8 cellular contexts compared by ENCODE assay signal in genomic region chr11:85628771-85629341, GRCh38. TPM values are rescaled to one million over a fixed set of nuclear protein-coding genes. Genes with fewer than 3 reads are reported as not detected.
A peak's percentile ranks its signal among the peaks of the same experiment; 100 is the strongest.
DNase-seq lines count a peak whose midpoint lies in the region; ATAC-seq and TF ChIP-seq lines count a peak whose summit lies in the region.

No MANE protein-coding gene starts in this region.

- peak overlapping the region; percentile 99 for H3K4me3 Mint-ChIP-seq in activated T-cell treated with anti-CD3 and anti-CD28 coated beads, Interleukin-2, amount 50 U/mL, for 4 hours

- no peaks in the 10 kb centered on the region for H3K9me3 ChIP-seq in cardiac muscle cell (ENCODE audit: low read depth)

- peak overlapping the region; percentile 53 for H3K27ac ChIP-seq in cardiac muscle cell

- H3K4me1 Mint-ChIP-seq in activated T-cell treated with anti-CD3 and anti-CD28 coated beads, Interleukin-2, amount 50 U/mL, for 4 hours (ENCODE audit: low read depth), result peaks cover 34% of the 10 kb centered on the region

- H3K27me3 Mint-ChIP-seq in activated T-cell treated with anti-CD3 and anti-CD28 coated beads, Interleukin-2, amount 50 U/mL, for 4 hours (ENCODE audit: low read depth), result no peaks in the 10 kb centered on the region

- peak; percentile 14 for ATAC-seq in HG03342 (IDR thresholded peaks at IDR 0.05; ENCODE audit: unreplicated experiment)
- peak; percentile 5 to 6 for ATAC-seq in activated T-cell treated with anti-CD3 and anti-CD28 coated beads, Interleukin-2, amount 50 U/mL, for 4 hours
- no peak for ATAC-seq in HG03097 (IDR thresholded peaks at IDR 0.05; ENCODE audit: low FRiP score, unreplicated experiment)

- H3K4me1 ChIP-seq in cardiac muscle cell (ENCODE audit: low read depth), result peaks cover 28% of the 10 kb centered on the region

- H3K36me3 ChIP-seq in cardiac muscle cell, result peaks cover under 1% of the 10 kb centered on the region

- H3K4me3 ChIP-seq in cardiac muscle cell, result peak overlapping the region; percentile 65
- H3K4me3 ChIP-seq in skeletal muscle cell (ENCODE audit: low read depth, low read length), result peak overlapping the region; percentile 77

- DNase-seq in stimulated activated naive CD4-positive, alpha-beta T cell treated with Interleukin-2 at 50 U/mL for 16 hours (lab: John Stamatoyannopoulos, UW), result peak; percentile 19
- no peak for DNase-seq in stimulated activated naive CD4-positive, alpha-beta T cell (lab: John Stamatoyannopoulos, UW)
- DNase-seq in activated T-cell treated with anti-CD3 and anti-CD28 coated beads, Interleukin-2, amount 50 U/mL, for 4 hours, result peak; percentile 35
- no peak for DNase-seq in cardiac muscle cell (ENCODE audit: low read depth in 1 of 2, low spot score in 1 of 2)
- no peak for DNase-seq in skeletal muscle cell (ENCODE audit: low read depth)
- DNase-seq in GF-D8 (lab: John Stamatoyannopoulos, UW), result no peak

- H3K36me3 Mint-ChIP-seq in activated T-cell treated with anti-CD3 and anti-CD28 coated beads, Interleukin-2, amount 50 U/mL, for 4 hours (ENCODE audit: insufficient read depth), result peaks cover 15% of the 10 kb centered on the region

- no peaks in the 10 kb centered on the region for H3K27me3 ChIP-seq in cardiac muscle cell

- H3K9me3 Mint-ChIP-seq in activated T-cell treated with anti-CD3 and anti-CD28 coated beads, Interleukin-2, amount 50 U/mL, for 4 hours, result no peaks in the 10 kb centered on the region

- TF ChIP-seq CTCF in cardiac muscle cell (IDR thresholded peaks at IDR 0.05; ENCODE audit: low read depth, low read length), result no peak

RNA-seq across cellular contexts. Expression of gene TMEM126B, which starts 0.5 kb away (rescaled TPM):
- total RNA-seq in activated T-cell treated with anti-CD3 and anti-CD28 coated beads, Interleukin-2, amount 50 U/mL, for 4 hours, result 10 to 100 TPM; 51.8 to 58.8 (median 56.1) TPM
- 39.5 and 68.1 TPM in 2 replicates for total RNA-seq in cardiac muscle cell
- 69.0 and 98.2 TPM in 2 replicates for polyA plus RNA-seq in cardiac muscle cell

RNA-seq across cellular contexts. Expression of gene DLG2, which starts 1.7 kb away (rescaled TPM):
- 1 to 10 TPM in 1 of 3 donors, under 1 TPM in 2; 0.54 to 1.3 (median 0.58) TPM for total RNA-seq in activated T-cell treated with anti-CD3 and anti-CD28 coated beads, Interleukin-2, amount 50 U/mL, for 4 hours
- 6.1 and 15.9 TPM in 2 replicates for total RNA-seq in cardiac muscle cell
- 3.5 and 6.9 TPM in 2 replicates for polyA plus RNA-seq in cardiac muscle cell

RNA-seq across cellular contexts. Expression of gene TMEM126A, which starts 18.9 kb away (rescaled TPM):
- total RNA-seq in activated T-cell treated with anti-CD3 and anti-CD28 coated beads, Interleukin-2, amount 50 U/mL, for 4 hours, result 10 to 100 TPM; 80.7 to 86.5 (median 81.1) TPM
- total RNA-seq in cardiac muscle cell, result 12.9 and 13.1 TPM in 2 replicates
- polyA plus RNA-seq in cardiac muscle cell, result 39.9 and 42.9 TPM in 2 replicates

RNA-seq across cellular contexts. Expression of gene CREBZF, which starts 36.1 kb away (rescaled TPM):
- total RNA-seq in activated T-cell treated with anti-CD3 and anti-CD28 coated beads, Interleukin-2, amount 50 U/mL, for 4 hours, result 10 to 100 TPM; 28.9 to 31.9 (median 31.1) TPM
- 66.7 and 109 TPM in 2 replicates for total RNA-seq in cardiac muscle cell
- polyA plus RNA-seq in cardiac muscle cell, result 61.7 and 74.3 TPM in 2 replicates

RNA-seq across cellular contexts. Expression of gene CCDC89, which starts 57.1 kb away (rescaled TPM):
- not detected for total RNA-seq in activated T-cell treated with anti-CD3 and anti-CD28 coated beads, Interleukin-2, amount 50 U/mL, for 4 hours
- 0.21 and 0.45 TPM in 2 replicates for total RNA-seq in cardiac muscle cell
- polyA plus RNA-seq in cardiac muscle cell, result 1.1 TPM in 1 of 2 replicates, not detected in the other

Comparison
In these comparisons a context has a peak if more than half of its experiments do, and no peak if none do; other contexts are left out.
1. DNase-seq: peak in stimulated activated naive CD4-positive, alpha-beta T cell treated with Interleukin-2 at 50 U/mL for 16 hours (single experiment) and activated T-cell treated with anti-CD3 and anti-CD28 coated beads, Interleukin-2, amount 50 U/mL, for 4 hours (single experiment); none in stimulated activated naive CD4-positive, alpha-beta T cell (0 of 6), cardiac muscle cell (0 of 2), skeletal muscle cell (single experiment) and GF-D8 (single experiment).